Comparison of ENCODE assay signal across 1 cellular context in genomic region chr10:126391162-126391880, GRCh38.
TF ChIP-seq lines count a peak whose summit lies in the region.

No MANE protein-coding gene starts in this region.

TF ChIP-seq in IMR-90, 13 proteins besides CTCF, POLR2A, EP300 and RAD21:
- TF ChIP-seq FOS (IDR thresholded peaks at IDR 0.05; ENCODE audit: low read depth, low read length): no peak
- TF ChIP-seq MAFK (IDR thresholded peaks at IDR 0.05; ENCODE audit: low read depth, low read length): no peak
- no peak for TF ChIP-seq CHD1 (IDR thresholded peaks at IDR 0.05; ENCODE audit: low read depth, low read length)
- no peak for TF ChIP-seq SMC3 (IDR thresholded peaks at IDR 0.05; ENCODE audit: low read depth, low read length)
- no peak for TF ChIP-seq ELK1 (IDR thresholded peaks at IDR 0.05; ENCODE audit: borderline replicate concordance, low read depth, low read length)
- TF ChIP-seq RCOR1 (IDR thresholded peaks at IDR 0.05; ENCODE audit: insufficient replicate concordance, low read length): no peak
- TF ChIP-seq MAZ (IDR thresholded peaks at IDR 0.05; ENCODE audit: borderline replicate concordance, low read depth, low read length): no peak
- TF ChIP-seq MXI1 (IDR thresholded peaks at IDR 0.05; ENCODE audit: borderline replicate concordance, low read depth, low read length): no peak
- TF ChIP-seq NFE2L2 (IDR thresholded peaks at IDR 0.05; ENCODE audit: low read depth, low read length): no peak
- TF ChIP-seq BHLHE40 (IDR thresholded peaks at IDR 0.05; ENCODE audit: low read depth, low read length): no peak
- TF ChIP-seq CEBPB (IDR thresholded peaks at IDR 0.05; ENCODE audit: low read depth, low read length): no peak
